9 cellular contexts compared by ENCODE assay signal in genomic region chr19:51783373-51783772, GRCh38. TPM values are rescaled to one million over a fixed set of nuclear protein-coding genes. Genes with fewer than 3 reads are reported as not detected.
DNase-seq lines count a peak whose midpoint lies in the region; ATAC-seq and TF ChIP-seq lines count a peak whose summit lies in the region.
"Had no signal": no experiment of that assay in that cellular context is flagged by ENCODE, and none has a peak within 500 bp of the region (broad histone marks: within the 10 kb centered on the region; RNA-seq: fewer than 3 reads in every experiment).

No MANE protein-coding gene starts in this region.

- no peak overlapping the region for H3K27ac ChIP-seq in left ventricle myocardium inferior (replicated peaks)

- TF ChIP-seq CTCF in GM12873 (IDR thresholded peaks at IDR 0.05; ENCODE audit: insufficient read depth, low read depth, low read length, missing control alignments) (peak; percentile 15), left ventricle myocardium inferior (IDR thresholded peaks at IDR 0.05; ENCODE audit: borderline replicate concordance) (peak; percentile 30)

- no peaks in the 10 kb centered on the region for H3K36me3 ChIP-seq in left ventricle myocardium inferior

- no peak for ATAC-seq in GM19324 (IDR thresholded peaks at IDR 0.05; ENCODE audit: low FRiP score, unreplicated experiment)

- H3K4me3 ChIP-seq in left ventricle myocardium inferior: no peak overlapping the region

- intact Hi-C loops in left ventricle myocardium inferior (cut with micrococcal nuclease): no loop called here

- H3K9me3 ChIP-seq in left ventricle myocardium inferior (replicated peaks): no peaks in the 10 kb centered on the region

- peak; percentile 94 to 96 for DNase-seq in AML-193 (lab: John Stamatoyannopoulos, UW)
- DNase-seq in RPMI8226: peak; percentile 39
- DNase-seq in left ventricle myocardium inferior: no peak
- DNase-seq in islet precursor cell: no peak
- no peak for DNase-seq in T-helper 1 cell
- no peak for DNase-seq in activated effector memory CD4-positive, alpha-beta T cell treated with Interleukin-2 at 50 U/mL for 16 hours

- H3K4me1 ChIP-seq in left ventricle myocardium inferior: peaks cover 31% of the 10 kb centered on the region

- H3K27me3 ChIP-seq in left ventricle myocardium inferior (ENCODE audit: low read depth): peaks cover 7% of the 10 kb centered on the region

RNA-seq across cellular contexts. Expression of gene FPR3, which starts 11.6 kb away (rescaled TPM):
- total RNA-seq in left ventricle myocardium inferior: 3.6 TPM
- total RNA-seq: T-helper 1 cell treated with Interleukin-12 subunit alpha and Interleukin-12 subunit beta and Interleukin-4 antibody, amounts not matched to agents 30 ng/mL and 1 ng/mL, for 36 hours had no signal

RNA-seq across cellular contexts. Expression of gene FPR2, which starts 22.4 kb away (rescaled TPM):
- total RNA-seq in left ventricle myocardium inferior: 0.74 TPM
- total RNA-seq: T-helper 1 cell treated with Interleukin-12 subunit alpha and Interleukin-12 subunit beta and Interleukin-4 antibody, amounts not matched to agents 30 ng/mL and 1 ng/mL, for 36 hours had no signal

RNA-seq across cellular contexts. Expression of gene FPR1, which starts 31.7 kb away (rescaled TPM):
- 4.5 TPM for total RNA-seq in left ventricle myocardium inferior
- total RNA-seq: T-helper 1 cell treated with Interleukin-12 subunit alpha and Interleukin-12 subunit beta and Interleukin-4 antibody, amounts not matched to agents 30 ng/mL and 1 ng/mL, for 36 hours had no signal

RNA-seq across cellular contexts. Expression of gene HAS1, which starts 59.6 kb away (rescaled TPM):
- 0.41 TPM for total RNA-seq in left ventricle myocardium inferior
- total RNA-seq: T-helper 1 cell treated with Interleukin-12 subunit alpha and Interleukin-12 subunit beta and Interleukin-4 antibody, amounts not matched to agents 30 ng/mL and 1 ng/mL, for 36 hours had no signal

Comparison
In these comparisons a context has a peak if more than half of its experiments do, and no peak if none do; other contexts are left out.
1. DNase-seq: peak in AML-193 (2 of 2) and RPMI8226 (single experiment); none in left ventricle myocardium inferior (single experiment), islet precursor cell (single experiment), T-helper 1 cell (0 of 5) and activated effector memory CD4-positive, alpha-beta T cell treated with Interleukin-2 at 50 U/mL for 16 hours (single experiment).